In genomic region chr2:209960676-209961630, GRCh38 we compare ENCODE assay signal across 8 cellular contexts. TPM values are rescaled to one million over a fixed set of nuclear protein-coding genes. Genes with fewer than 3 reads are reported as not detected.
DNase-seq lines count a peak whose midpoint lies in the region; ATAC-seq, FAIRE-seq and TF ChIP-seq lines count a peak whose summit lies in the region.

No MANE protein-coding gene starts in this region.

- ATAC-seq in HG02870 (IDR thresholded peaks at IDR 0.05; ENCODE audit: unreplicated experiment) = peak; percentile 91
- ATAC-seq in T-helper 17 cell = peak; percentile 71
- peak; percentile 84 to 85 for ATAC-seq in lower lobe of right lung
- peak; percentile 89 for ATAC-seq in stimulated activated naive B cell treated with anti-CD40 and anti-IgM and Interleukin-4, amounts not matched to agents 10 μg/mL and 1 μg/mL and 100 μg/mL, for 72 hours (replicated peaks)

- peak; percentile 85 for FAIRE-seq in GM18507 (lab: Jason Lieb, UNC)

- no peak overlapping the region for H3K27ac ChIP-seq in lower lobe of right lung

- no peak overlapping the region for H3K27ac Mint-ChIP-seq in T-helper 17 cell
- no peak overlapping the region for H3K27ac Mint-ChIP-seq in stimulated activated naive B cell treated with anti-CD40 and anti-IgM and Interleukin-4, amounts not matched to agents 10 μg/mL and 1 μg/mL and 100 μg/mL, for 72 hours

- no peaks in the 10 kb centered on the region for H3K9me3 Mint-ChIP-seq in stimulated activated naive B cell treated with anti-CD40 and anti-IgM and Interleukin-4, amounts not matched to agents 10 μg/mL and 1 μg/mL and 100 μg/mL, for 72 hours

- no peaks in the 10 kb centered on the region for H3K36me3 ChIP-seq in lower lobe of right lung

- peak; percentile 55 for TF ChIP-seq CTCF in AG09309 (IDR thresholded peaks at IDR 0.05; ENCODE audit: control insufficient read depth, insufficient read depth, low read depth, low read length, missing control alignments)
- peak; percentile 60 for TF ChIP-seq CTCF in lower lobe of right lung (IDR thresholded peaks at IDR 0.05)

- peaks cover 5% of the 10 kb centered on the region for H3K4me1 Mint-ChIP-seq in T-helper 17 cell
- H3K4me1 Mint-ChIP-seq in stimulated activated naive B cell treated with anti-CD40 and anti-IgM and Interleukin-4, amounts not matched to agents 10 μg/mL and 1 μg/mL and 100 μg/mL, for 72 hours = no peaks in the 10 kb centered on the region

- no peaks in the 10 kb centered on the region for H3K27me3 ChIP-seq in lower lobe of right lung (ENCODE audit: low read depth)

- H3K4me3 Mint-ChIP-seq in T-helper 17 cell = no peak overlapping the region
- no peak overlapping the region for H3K4me3 Mint-ChIP-seq in stimulated activated naive B cell treated with anti-CD40 and anti-IgM and Interleukin-4, amounts not matched to agents 10 μg/mL and 1 μg/mL and 100 μg/mL, for 72 hours

- peaks cover 3% of the 10 kb centered on the region for H3K4me1 ChIP-seq in lower lobe of right lung

- H3K36me3 Mint-ChIP-seq in T-helper 17 cell (ENCODE audit: low read depth) = no peaks in the 10 kb centered on the region
- no peaks in the 10 kb centered on the region for H3K36me3 Mint-ChIP-seq in stimulated activated naive B cell treated with anti-CD40 and anti-IgM and Interleukin-4, amounts not matched to agents 10 μg/mL and 1 μg/mL and 100 μg/mL, for 72 hours

- H3K9me3 ChIP-seq in T-helper 17 cell (ENCODE audit: control insufficient read depth, low read length, poor library complexity, severe bottlenecking) (no peaks in the 10 kb centered on the region), lower lobe of right lung (no peaks in the 10 kb centered on the region)

- intact Hi-C loops in lower lobe of right lung (cut with DNase I) = no loop called here

- H3K27me3 Mint-ChIP-seq in T-helper 17 cell = peaks cover 22% of the 10 kb centered on the region
- peaks cover 0 to 12% of the 10 kb centered on the region in 2 donors for H3K27me3 Mint-ChIP-seq in stimulated activated naive B cell treated with anti-CD40 and anti-IgM and Interleukin-4, amounts not matched to agents 10 μg/mL and 1 μg/mL and 100 μg/mL, for 72 hours

- H3K4me3 ChIP-seq in AG09309 (ENCODE audit: control insufficient read depth, low read depth, low read length) (no peak overlapping the region), lower lobe of right lung (no peak overlapping the region)

- DNase-seq in AG09309 (ENCODE audit: low read depth) (no peak), GM18507 (ENCODE audit: extremely low spot score, insufficient read length, low read depth) (peak; percentile 11), NCI-H1105 (lab: John Stamatoyannopoulos, UW) (peak; percentile 14), T-helper 17 cell (no peak), dermis microvascular lymphatic vessel endothelial cell (ENCODE audit: low read depth in 2 of 2) (peak; percentile 65 to 74), lower lobe of right lung (peak; percentile 49)
- DNase-seq in stimulated activated naive B cell treated with anti-CD40 and anti-IgM and Interleukin-4, amounts not matched to agents 10 μg/mL and 1 μg/mL and 100 μg/mL, for 72 hours = peak; percentile 21

RNA-seq across cellular contexts. Expression of gene RPE, which starts 41.5 kb away (rescaled TPM):
- total RNA-seq in T-helper 17 cell = 10 to 100 TPM; 12.4 to 15.7 TPM
- total RNA-seq in dermis microvascular lymphatic vessel endothelial cell = 73.6 and 73.8 TPM in 2 replicates
- 45.1 TPM for total RNA-seq in lower lobe of right lung

Comparison
In these comparisons a context has a peak if more than half of its experiments do, and no peak if none do; other contexts are left out.
1. DNase-seq: peak in GM18507 (single experiment), NCI-H1105 (single experiment), dermis microvascular lymphatic vessel endothelial cell (2 of 2), lower lobe of right lung (single experiment) and stimulated activated naive B cell treated with anti-CD40 and anti-IgM and Interleukin-4, amounts not matched to agents 10 μg/mL and 1 μg/mL and 100 μg/mL, for 72 hours (single experiment); none in AG09309 (single experiment) and T-helper 17 cell (0 of 3).
2. Peak in every context shown above with its lines, with median percentiles within 50 percentile points of each other: ATAC-seq.